Comparison of ENCODE assay signal across 18 cellular contexts in genomic region chr18:79685281-79685680, GRCh38. TPM values are rescaled to one million over a fixed set of nuclear protein-coding genes. Genes with fewer than 3 reads are reported as not detected.
DNase-seq lines count a peak whose midpoint lies in the region; ATAC-seq and TF ChIP-seq lines count a peak whose summit lies in the region.
"Had no signal": no experiment of that assay in that cellular context is flagged by ENCODE, and none has a peak within 500 bp of the region (broad histone marks: within the 10 kb centered on the region; RNA-seq: fewer than 3 reads in every experiment).

No MANE protein-coding gene starts in this region.

- peaks cover 76% of the 10 kb centered on the region for H3K4me1 Mint-ChIP-seq in activated CD4-positive, alpha-beta memory T cell treated with anti-CD3 and anti-CD28 coated beads for 36 hours (ENCODE audit: low read depth)
- H3K4me1 Mint-ChIP-seq in activated CD4-positive, alpha-beta memory T cell treated with anti-CD3 and anti-CD28 coated beads, Interleukin-2, amount 10 ng/mL, durations not matched to agents 7 days and 5 days = peaks cover 71% of the 10 kb centered on the region
- peaks cover 78% of the 10 kb centered on the region for H3K4me1 Mint-ChIP-seq in CD4-positive, alpha-beta T cell (ENCODE audit: low read depth)
- peaks cover 66% of the 10 kb centered on the region for H3K4me1 Mint-ChIP-seq in activated CD4-positive, alpha-beta T cell treated with anti-CD3 and anti-CD28 coated beads, Interleukin-2, amount 10 ng/mL, durations not matched to agents 7 days and 5 days
- peaks cover 79 to 82% of the 10 kb centered on the region in 2 donors for H3K4me1 Mint-ChIP-seq in immature natural killer cell

- ATAC-seq in CD4-positive, alpha-beta T cell (ENCODE audit: poor library complexity) = peak; percentile 41

- peak; percentile 42 for DNase-seq in activated CD4-positive, alpha-beta memory T cell treated with anti-CD3 and anti-CD28 coated beads for 36 hours
- no peak for DNase-seq in activated CD4-positive, alpha-beta memory T cell treated with anti-CD3 and anti-CD28 coated beads, Interleukin-2, amount 10 ng/mL, durations not matched to agents 7 days and 5 days
- DNase-seq in CD4-positive, alpha-beta T cell = no peak
- DNase-seq in activated CD4-positive, alpha-beta T cell treated with anti-CD3 and anti-CD28 coated beads, Interleukin-2, amount 10 ng/mL, durations not matched to agents 7 days and 5 days = no peak
- peak; percentile 55 to 65 (median 62) for DNase-seq in immature natural killer cell
- no peak for DNase-seq in NAMALWA (ENCODE audit: low spot score)
- DNase-seq in NCI-H1417 (lab: John Stamatoyannopoulos, UW) = no peak
- no peak for DNase-seq in NCI-H2107 treated with DMSO at 0.1 percent for 48 hours (lab: John Stamatoyannopoulos, UW; ENCODE audit: unreplicated experiment)
- DNase-seq: brain microvascular endothelial cell; NCI-H1105; NCI-H2081 treated with DMSO at 0.1 percent for 48 hours; NK-92 treated with Interleukin-12 subunit alpha and Interleukin-12 subunit beta, amount 100 ng/mL, for 24 hours had no signal

- POLR2A ChIA-PET in activated CD4-positive, alpha-beta memory T cell treated with anti-CD3 and anti-CD28 coated beads for 36 hours (lab: Charles Lee) = no interaction called here
- POLR2A ChIA-PET in activated CD4-positive, alpha-beta memory T cell treated with anti-CD3 and anti-CD28 coated beads, Interleukin-2, amount 10 ng/mL, durations not matched to agents 7 days and 5 days (lab: Charles Lee) = no interaction called here
- POLR2A ChIA-PET in CD4-positive, alpha-beta T cell (lab: Charles Lee) = no interaction called here
- POLR2A ChIA-PET in activated CD4-positive, alpha-beta T cell treated with anti-CD3 and anti-CD28 coated beads, Interleukin-2, amount 10 ng/mL, durations not matched to agents 7 days and 5 days (lab: Charles Lee) = no interaction called here

- no peaks in the 10 kb centered on the region for H3K27me3 ChIP-seq in CD4-positive, alpha-beta T cell (ENCODE audit: control insufficient read depth, insufficient read depth, low read length)
- H3K27me3 ChIP-seq: BLaER1 treated with 17β-estradiol and CSF1 and Interleukin-3, amounts not matched to agents 10 nM and 100 nM; brain microvascular endothelial cell; left lung; vagina had no signal

- no peak overlapping the region for H3K4me3 Mint-ChIP-seq in activated CD4-positive, alpha-beta memory T cell treated with anti-CD3 and anti-CD28 coated beads for 36 hours
- H3K4me3 Mint-ChIP-seq in activated CD4-positive, alpha-beta memory T cell treated with anti-CD3 and anti-CD28 coated beads, Interleukin-2, amount 10 ng/mL, durations not matched to agents 7 days and 5 days = no peak overlapping the region
- peak overlapping the region; percentile 11 for H3K4me3 Mint-ChIP-seq in CD4-positive, alpha-beta T cell
- no peak overlapping the region for H3K4me3 Mint-ChIP-seq in activated CD4-positive, alpha-beta T cell treated with anti-CD3 and anti-CD28 coated beads, Interleukin-2, amount 10 ng/mL, durations not matched to agents 7 days and 5 days
- H3K4me3 Mint-ChIP-seq in immature natural killer cell = peak overlapping the region; percentile 51 to 77 (median 63)
- H3K4me3 Mint-ChIP-seq: mesothelial cell of epicardium had no signal

- no peak overlapping the region for H3K27ac Mint-ChIP-seq in activated CD4-positive, alpha-beta memory T cell treated with anti-CD3 and anti-CD28 coated beads for 36 hours
- H3K27ac Mint-ChIP-seq in activated CD4-positive, alpha-beta memory T cell treated with anti-CD3 and anti-CD28 coated beads, Interleukin-2, amount 10 ng/mL, durations not matched to agents 7 days and 5 days = no peak overlapping the region
- H3K27ac Mint-ChIP-seq in CD4-positive, alpha-beta T cell = peak overlapping the region; percentile 66
- peak overlapping the region; percentile 69 for H3K27ac Mint-ChIP-seq in activated CD4-positive, alpha-beta T cell treated with anti-CD3 and anti-CD28 coated beads, Interleukin-2, amount 10 ng/mL, durations not matched to agents 7 days and 5 days
- H3K27ac Mint-ChIP-seq in immature natural killer cell = peak overlapping the region; percentile 68 to 98 (median 94)
- H3K27ac Mint-ChIP-seq: mesothelial cell of epicardium had no signal

- peaks cover 17% of the 10 kb centered on the region for H3K36me3 Mint-ChIP-seq in activated CD4-positive, alpha-beta memory T cell treated with anti-CD3 and anti-CD28 coated beads for 36 hours
- H3K36me3 Mint-ChIP-seq in activated CD4-positive, alpha-beta memory T cell treated with anti-CD3 and anti-CD28 coated beads, Interleukin-2, amount 10 ng/mL, durations not matched to agents 7 days and 5 days (ENCODE audit: low read depth) = peaks cover 42% of the 10 kb centered on the region
- H3K36me3 Mint-ChIP-seq in CD4-positive, alpha-beta T cell (ENCODE audit: low read depth) = peaks cover 43% of the 10 kb centered on the region
- H3K36me3 Mint-ChIP-seq in activated CD4-positive, alpha-beta T cell treated with anti-CD3 and anti-CD28 coated beads, Interleukin-2, amount 10 ng/mL, durations not matched to agents 7 days and 5 days (ENCODE audit: low read depth) = peaks cover 36% of the 10 kb centered on the region
- peaks cover 0 to 12% (median 4%) of the 10 kb centered on the region in 3 donors for H3K36me3 Mint-ChIP-seq in immature natural killer cell
- H3K36me3 Mint-ChIP-seq: mesothelial cell of epicardium had no signal

- intact Hi-C loops in activated CD4-positive, alpha-beta memory T cell treated with anti-CD3 and anti-CD28 coated beads for 36 hours (cut with micrococcal nuclease) = loop anchor here (10.0 kb wide), 1 partner anchor 470 kb away; no protein-coding TSS in a partner anchor
- intact Hi-C loops in CD4-positive, alpha-beta T cell (cut with DNase I, micrococcal nuclease) = no loop called here

- H3K27me3 Mint-ChIP-seq in activated CD4-positive, alpha-beta memory T cell treated with anti-CD3 and anti-CD28 coated beads for 36 hours = no peaks in the 10 kb centered on the region
- no peaks in the 10 kb centered on the region for H3K27me3 Mint-ChIP-seq in activated CD4-positive, alpha-beta memory T cell treated with anti-CD3 and anti-CD28 coated beads, Interleukin-2, amount 10 ng/mL, durations not matched to agents 7 days and 5 days
- H3K27me3 Mint-ChIP-seq in CD4-positive, alpha-beta T cell = no peaks in the 10 kb centered on the region
- H3K27me3 Mint-ChIP-seq in activated CD4-positive, alpha-beta T cell treated with anti-CD3 and anti-CD28 coated beads, Interleukin-2, amount 10 ng/mL, durations not matched to agents 7 days and 5 days = no peaks in the 10 kb centered on the region
- H3K27me3 Mint-ChIP-seq in immature natural killer cell (ENCODE audit: low read depth in 3 of 3) = peaks cover 20 to 45% (median 31%) of the 10 kb centered on the region in 3 donors

- H3K9me3 ChIP-seq in CD4-positive, alpha-beta T cell (ENCODE audit: control insufficient read depth, low read length) = no peaks in the 10 kb centered on the region
- H3K9me3 ChIP-seq: BLaER1 treated with 17β-estradiol and CSF1 and Interleukin-3, amounts not matched to agents 10 nM and 100 nM; left lung; prostate gland; vagina had no signal

- no peak overlapping the region for H3K27ac ChIP-seq in CD4-positive, alpha-beta T cell (ENCODE audit: low read depth, low read length)
- H3K27ac ChIP-seq: BLaER1 treated with 17β-estradiol and CSF1 and Interleukin-3, amounts not matched to agents 10 nM and 100 nM; brain microvascular endothelial cell; left lung; prostate gland; SK-N-MC; vagina had no signal

- no peaks in the 10 kb centered on the region for H3K9me3 Mint-ChIP-seq in activated CD4-positive, alpha-beta memory T cell treated with anti-CD3 and anti-CD28 coated beads for 36 hours
- H3K9me3 Mint-ChIP-seq in activated CD4-positive, alpha-beta memory T cell treated with anti-CD3 and anti-CD28 coated beads, Interleukin-2, amount 10 ng/mL, durations not matched to agents 7 days and 5 days = peaks cover 2% of the 10 kb centered on the region
- no peaks in the 10 kb centered on the region for H3K9me3 Mint-ChIP-seq in CD4-positive, alpha-beta T cell
- no peaks in the 10 kb centered on the region for H3K9me3 Mint-ChIP-seq in activated CD4-positive, alpha-beta T cell treated with anti-CD3 and anti-CD28 coated beads, Interleukin-2, amount 10 ng/mL, durations not matched to agents 7 days and 5 days
- H3K9me3 Mint-ChIP-seq in immature natural killer cell = no peaks in the 10 kb centered on the region
- H3K9me3 Mint-ChIP-seq: mesothelial cell of epicardium had no signal

- no peak for TF ChIP-seq CTCF in CD4-positive, alpha-beta T cell (IDR thresholded peaks at IDR 0.05)

- CTCF ChIA-PET in activated CD4-positive, alpha-beta memory T cell treated with anti-CD3 and anti-CD28 coated beads for 36 hours (lab: Charles Lee) = no interaction called here
- CTCF ChIA-PET in activated CD4-positive, alpha-beta memory T cell treated with anti-CD3 and anti-CD28 coated beads, Interleukin-2, amount 10 ng/mL, durations not matched to agents 7 days and 5 days (lab: Charles Lee) = no interaction called here
- CTCF ChIA-PET in CD4-positive, alpha-beta T cell (lab: Charles Lee) = no interaction called here
- CTCF ChIA-PET in activated CD4-positive, alpha-beta T cell treated with anti-CD3 and anti-CD28 coated beads, Interleukin-2, amount 10 ng/mL, durations not matched to agents 7 days and 5 days (lab: Charles Lee) = interaction anchor here (0.6 kb wide), 1 partner anchor 443 kb away, joined by 3 read pairs; no protein-coding TSS in a partner anchor

RNA-seq across cellular contexts. Expression of gene CTDP1, which starts 5.7 kb away (rescaled TPM):
- total RNA-seq in activated CD4-positive, alpha-beta memory T cell treated with anti-CD3 and anti-CD28 coated beads for 36 hours = 10 to 100 TPM; 35.4 to 36.0 TPM
- 10 to 100 TPM; 34.8 to 38.0 TPM for total RNA-seq in activated CD4-positive, alpha-beta memory T cell treated with anti-CD3 and anti-CD28 coated beads, Interleukin-2, amount 10 ng/mL, durations not matched to agents 7 days and 5 days
- 10 to 100 TPM; 69.0 to 79.6 TPM for total RNA-seq in CD4-positive, alpha-beta T cell
- total RNA-seq in activated CD4-positive, alpha-beta T cell treated with anti-CD3 and anti-CD28 coated beads, Interleukin-2, amount 10 ng/mL, durations not matched to agents 7 days and 5 days = 10 to 100 TPM; 30.9 to 35.0 TPM
- 10 to 100 TPM in 1 of 3 donors, 1 to 10 TPM in 2; 6.6 to 20.3 (median 9.3) TPM for polyA plus RNA-seq in immature natural killer cell

Comparison
In these comparisons a context has a peak if more than half of its experiments do, and no peak if none do; other contexts are left out.
1. DNase-seq: peak in activated CD4-positive, alpha-beta memory T cell treated with anti-CD3 and anti-CD28 coated beads for 36 hours (single experiment) and immature natural killer cell (3 of 3); none in activated CD4-positive, alpha-beta memory T cell treated with anti-CD3 and anti-CD28 coated beads, Interleukin-2, amount 10 ng/mL, durations not matched to agents 7 days and 5 days (single experiment), CD4-positive, alpha-beta T cell (0 of 10), activated CD4-positive, alpha-beta T cell treated with anti-CD3 and anti-CD28 coated beads, Interleukin-2, amount 10 ng/mL, durations not matched to agents 7 days and 5 days (single experiment), NAMALWA (single experiment), NCI-H1417 (0 of 3) and NCI-H2107 treated with DMSO at 0.1 percent for 48 hours (single experiment).
2. H3K27ac Mint-ChIP-seq: peak in CD4-positive, alpha-beta T cell (single experiment), activated CD4-positive, alpha-beta T cell treated with anti-CD3 and anti-CD28 coated beads, Interleukin-2, amount 10 ng/mL, durations not matched to agents 7 days and 5 days (single experiment) and immature natural killer cell (6 of 6); none in activated CD4-positive, alpha-beta memory T cell treated with anti-CD3 and anti-CD28 coated beads for 36 hours (single experiment) and activated CD4-positive, alpha-beta memory T cell treated with anti-CD3 and anti-CD28 coated beads, Interleukin-2, amount 10 ng/mL, durations not matched to agents 7 days and 5 days (single experiment).
3. H3K4me3 Mint-ChIP-seq: peak in CD4-positive, alpha-beta T cell (single experiment) and immature natural killer cell (5 of 5); none in activated CD4-positive, alpha-beta memory T cell treated with anti-CD3 and anti-CD28 coated beads for 36 hours (single experiment), activated CD4-positive, alpha-beta memory T cell treated with anti-CD3 and anti-CD28 coated beads, Interleukin-2, amount 10 ng/mL, durations not matched to agents 7 days and 5 days (single experiment) and activated CD4-positive, alpha-beta T cell treated with anti-CD3 and anti-CD28 coated beads, Interleukin-2, amount 10 ng/mL, durations not matched to agents 7 days and 5 days (single experiment).